In the genomic region with DNA sequence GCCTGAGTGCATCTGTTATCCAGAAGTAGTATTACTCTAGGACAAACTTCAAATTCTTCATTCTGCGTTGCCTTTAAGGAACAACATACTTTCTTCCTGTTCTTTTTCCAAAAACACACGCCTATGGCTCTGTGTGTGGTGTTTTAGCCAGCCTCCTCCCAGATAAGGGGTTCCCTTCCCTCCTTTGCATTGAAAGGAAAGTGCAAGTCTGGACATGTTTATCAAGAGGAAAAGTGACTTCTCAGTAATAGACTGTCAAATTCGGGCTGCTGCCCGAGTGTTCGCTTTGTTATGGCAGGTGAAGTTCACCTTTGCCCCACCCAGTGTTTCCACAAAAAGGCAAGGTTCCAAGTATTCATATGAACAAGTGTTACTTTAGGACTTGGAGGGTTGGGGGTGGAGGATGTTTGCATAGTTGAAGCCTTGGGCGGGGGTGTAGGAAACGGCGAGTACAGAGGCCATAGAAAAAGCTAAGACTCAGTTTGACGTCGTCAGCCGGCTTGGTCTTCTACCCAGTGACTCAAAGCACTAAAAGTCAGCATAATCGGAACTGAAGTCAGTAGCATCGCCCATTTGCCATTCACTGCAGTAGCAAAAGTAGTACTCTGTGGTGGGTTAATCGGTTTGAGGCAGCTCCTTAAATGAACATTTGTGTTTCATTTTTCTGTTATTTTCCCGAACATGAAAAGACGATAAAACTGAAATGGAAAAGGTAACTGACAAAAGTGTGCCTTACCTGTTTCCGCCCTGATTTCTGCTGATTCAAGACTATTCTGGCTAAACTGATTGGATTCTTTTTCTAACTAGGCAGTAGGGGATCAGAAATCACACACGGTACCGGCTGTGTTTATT, we compare ENCODE assay signal across 8 cellular contexts. TPM values are rescaled to one million over a fixed set of nuclear protein-coding genes. Genes with fewer than 3 reads are reported as not detected.
DNase-seq lines count a peak whose midpoint lies in the region; ATAC-seq and TF ChIP-seq lines count a peak whose summit lies in the region.

No MANE protein-coding gene starts in this region.

- no peaks in the 10 kb centered on the region for H3K9me3 ChIP-seq in thymus (ENCODE audit: control insufficient read depth)

- no peaks in the 10 kb centered on the region for H3K9me3 Mint-ChIP-seq in nephron progenitor cell

- no peak for TF ChIP-seq CTCF in nephron progenitor cell (IDR thresholded peaks at IDR 0.05)

- peaks cover 70% of the 10 kb centered on the region for H3K36me3 Mint-ChIP-seq in nephron progenitor cell (ENCODE audit: low read depth)

- TF ChIP-seq POLR2A in GM18505 (IDR thresholded peaks at IDR 0.05; ENCODE audit: borderline replicate concordance, extremely low read depth, insufficient read depth, insufficient read length) = peak; percentile 66

- peak; percentile 67 for DNase-seq in activated CD4-positive, CD25-positive, alpha-beta regulatory T cell treated with anti-CD3 and anti-CD28 coated beads, Interleukin-2, amount 50 U/mL, for 72 hours
- peak; percentile 85 for DNase-seq in dermis blood vessel endothelial cell
- DNase-seq in nephron progenitor cell = no peak
- DNase-seq in iPS-NIHi11 (ENCODE audit: low spot score) = no peak
- DNase-seq in 8988T = no peak

- H3K4me3 Mint-ChIP-seq in nephron progenitor cell = peak overlapping the region; percentile 66

- WGBS in thymus = 65% methylated on average over 19 of the region's 19 CpGs

- peaks cover 68% of the 10 kb centered on the region for H3K4me1 Mint-ChIP-seq in nephron progenitor cell

- peak overlapping the region; percentile 47 for H3K27ac Mint-ChIP-seq in nephron progenitor cell

- ATAC-seq in GM18505 (IDR thresholded peaks at IDR 0.05; ENCODE audit: unreplicated experiment) (peak; percentile 34), HG03520 (IDR thresholded peaks at IDR 0.05; ENCODE audit: unreplicated experiment) (peak; percentile 36)

- peak overlapping the region; percentile 25 for H3K4me3 ChIP-seq in thymus (ENCODE audit: low read length)

- peaks cover 26% of the 10 kb centered on the region for H3K27me3 Mint-ChIP-seq in nephron progenitor cell (ENCODE audit: low read depth, poor library complexity)

- no peaks in the 10 kb centered on the region for H3K36me3 ChIP-seq in thymus (ENCODE audit: control insufficient read depth, insufficient read depth)

- peak overlapping the region; percentile 73 for H3K27ac ChIP-seq in thymus (ENCODE audit: low read depth)

- peaks cover 39% of the 10 kb centered on the region for H3K27me3 ChIP-seq in thymus (ENCODE audit: control insufficient read depth, insufficient read depth)

- H3K4me1 ChIP-seq in thymus (ENCODE audit: control insufficient read depth, insufficient read depth, low read length) = peaks cover 8% of the 10 kb centered on the region

RNA-seq across cellular contexts. Expression of gene PRDM1, which starts 12.5 kb away (rescaled TPM):
- total RNA-seq in dermis blood vessel endothelial cell = 1.4 and 9.5 TPM in 2 replicates
- 4.0 TPM for polyA plus RNA-seq in thymus

Comparison
In these comparisons a context has a peak if more than half of its experiments do, and no peak if none do; other contexts are left out.
1. DNase-seq: peak in activated CD4-positive, CD25-positive, alpha-beta regulatory T cell treated with anti-CD3 and anti-CD28 coated beads, Interleukin-2, amount 50 U/mL, for 72 hours (single experiment) and dermis blood vessel endothelial cell (single experiment); none in nephron progenitor cell (single experiment), iPS-NIHi11 (single experiment) and 8988T (single experiment).